ENCODE assay signal across 18 cellular contexts in the genomic region with DNA sequence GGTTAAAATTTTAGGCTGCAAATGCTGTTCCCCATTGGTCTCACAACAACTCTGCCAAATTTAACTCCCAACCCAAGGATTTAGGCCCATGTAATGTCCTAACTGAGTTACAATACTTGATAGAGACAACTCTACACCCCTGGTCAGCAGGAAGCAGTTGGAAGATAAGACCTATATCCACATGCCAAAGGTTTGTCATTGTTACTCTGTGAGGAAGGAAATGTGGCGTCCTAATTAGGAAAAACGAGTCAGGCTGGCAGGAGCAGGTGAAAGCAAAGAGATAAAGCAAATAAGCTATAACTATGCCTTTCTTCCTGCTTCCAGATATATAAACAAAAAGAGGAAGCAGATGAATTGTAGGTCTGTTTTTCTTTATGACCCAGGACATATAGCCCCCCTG.
"Had no signal": no experiment of that assay in that cellular context is flagged by ENCODE, and none has a peak within 500 bp of the region (broad histone marks: within the 10 kb centered on the region; RNA-seq: fewer than 3 reads in every experiment).

No MANE protein-coding gene starts in this region.

- H3K27ac ChIP-seq: colonic mucosa, dorsolateral prefrontal cortex, heart left ventricle, left lung, parathyroid adenoma, psoas muscle, sigmoid colon, skin epidermis, uterus had no signal

- H3K27me3 ChIP-seq: colonic mucosa, heart left ventricle, left lung, sigmoid colon, uterus had no signal

- H3K4me3 ChIP-seq: colonic mucosa, dorsolateral prefrontal cortex, heart left ventricle, left lung, lung, psoas muscle, sigmoid colon, skin epidermis, uterus had no signal

- H3K36me3 ChIP-seq: colonic mucosa, heart left ventricle, left lung, sigmoid colon, uterus had no signal

- H3K9me3 ChIP-seq: colonic mucosa, left lung, psoas muscle, sigmoid colon, uterus had no signal

- ATAC-seq: esophagus mucosa; left lung; naive thymus-derived CD4-positive, alpha-beta T cell; psoas muscle had no signal

- H3K4me1 ChIP-seq: colonic mucosa, left lung, parathyroid adenoma, psoas muscle, sigmoid colon, uterus had no signal

- DNase-seq: colonic mucosa; dorsolateral prefrontal cortex; effector CD8-positive, alpha-beta T cell; heart left ventricle; islet precursor cell; left lung; naive thymus-derived CD4-positive, alpha-beta T cell; nephron progenitor cell; psoas muscle; retina; sigmoid colon; stimulated activated CD4-positive, alpha-beta T cell treated with anti-CD3 and anti-CD28 coated beads, Interleukin-12 subunit alpha, Interleukin-12 subunit beta, amount 100 ng/mL, for 4 hours; stimulated activated naive CD4-positive, alpha-beta T cell; uterus had no signal
